In genomic region chr1:203046984-203047630, GRCh38 we compare ENCODE assay signal across 11 cellular contexts. TPM values are rescaled to one million over a fixed set of nuclear protein-coding genes. Genes with fewer than 3 reads are reported as not detected.
A peak's percentile ranks its signal among the peaks of the same experiment; 100 is the strongest.
DNase-seq lines count a peak whose midpoint lies in the region; ATAC-seq and TF ChIP-seq lines count a peak whose summit lies in the region.
"Had no signal": no experiment of that assay in that cellular context is flagged by ENCODE, and none has a peak within 500 bp of the region (broad histone marks: within the 10 kb centered on the region; RNA-seq: fewer than 3 reads in every experiment).

No MANE protein-coding gene starts in this region.

- H3K27me3 ChIP-seq in MG63 (no peaks in the 10 kb centered on the region), mesenchymal stem cell (ENCODE audit: control insufficient read depth in 1 of 2, insufficient read depth in 1 of 2, low read length in 2 of 2) (peaks cover 21 to 38% of the 10 kb centered on the region in 2 experiments), ascending aorta (no peaks in the 10 kb centered on the region)
- H3K27me3 ChIP-seq: cardiac muscle cell had no signal

- H2BK120ac ChIP-seq in mesenchymal stem cell (ENCODE audit: low read depth, low read length), result no peak overlapping the region

- no peak overlapping the region for H2AK5ac ChIP-seq in mesenchymal stem cell (ENCODE audit: low read length, severe bottlenecking)

- H2BK5ac ChIP-seq in mesenchymal stem cell (ENCODE audit: low read depth, low read length, poor library complexity, severe bottlenecking), result no peak overlapping the region

- peak overlapping the region; percentile 42 for H3K9ac ChIP-seq in mesenchymal stem cell (ENCODE audit: low read length)

- 53% methylated on average over 15 of the region's 15 CpGs for WGBS in mesenchymal stem cell

- H4K8ac ChIP-seq in mesenchymal stem cell (ENCODE audit: low read length), result peak overlapping the region; percentile 41

- intact Hi-C loops in ascending aorta (cut with DNase I), result no loop called here

- no peak overlapping the region for H3K27ac ChIP-seq in mesenchymal stem cell (ENCODE audit: low read length, poor library complexity, severe bottlenecking)
- H3K27ac ChIP-seq in ascending aorta, result no peak overlapping the region
- H3K27ac ChIP-seq: cardiac muscle cell had no signal

- H3K4me2 ChIP-seq in mesenchymal stem cell (ENCODE audit: low read length, poor library complexity, severe bottlenecking), result no peak overlapping the region

- no peak overlapping the region for H3K14ac ChIP-seq in mesenchymal stem cell (ENCODE audit: low read length in 2 of 2)

- peaks cover 4% of the 10 kb centered on the region for H3K27me3 Mint-ChIP-seq in brain

- H3K4me3 ChIP-seq in MG63 (no peak overlapping the region), mesenchymal stem cell (ENCODE audit: insufficient read depth in 1 of 2, low read depth in 1 of 2, low read length in 2 of 2) (peak overlapping the region in 1 of 2 experiments; percentile 59), ascending aorta (no peak overlapping the region)
- H3K4me3 ChIP-seq: cardiac muscle cell had no signal

- peaks cover 50% of the 10 kb centered on the region for H3K4me1 Mint-ChIP-seq in brain

- H4K91ac ChIP-seq in mesenchymal stem cell (ENCODE audit: low read length), result no peak overlapping the region

- H3K18ac ChIP-seq in mesenchymal stem cell (ENCODE audit: low read depth in 1 of 2, low read length in 2 of 2), result no peak overlapping the region

- no peak overlapping the region for H2AFZ ChIP-seq in mesenchymal stem cell (ENCODE audit: low read depth, low read length)

- H3K4me1 ChIP-seq in mesenchymal stem cell (ENCODE audit: control insufficient read depth, insufficient read depth, low read depth, low read length) (peaks cover 10% of the 10 kb centered on the region), ascending aorta (no peaks in the 10 kb centered on the region)

- no peak overlapping the region for H2BK15ac ChIP-seq in mesenchymal stem cell (ENCODE audit: low read depth, poor library complexity, severe bottlenecking)

- H3K36me3 Mint-ChIP-seq in brain, result peaks cover 69% of the 10 kb centered on the region

- H3K4me3 Mint-ChIP-seq in brain, result no peak overlapping the region

- H3K23ac ChIP-seq in mesenchymal stem cell (ENCODE audit: low read length in 2 of 2), result no peak overlapping the region

- H3K79me1 ChIP-seq in mesenchymal stem cell (replicated peaks; ENCODE audit: low read length, poor library complexity, severe bottlenecking), result no peaks in the 10 kb centered on the region

- ATAC-seq in GM19467 (IDR thresholded peaks at IDR 0.05; ENCODE audit: unreplicated experiment), result no peak

- TF ChIP-seq CTCF in brain (conservative IDR thresholded peaks at IDR 0.05) (no peak), ascending aorta (IDR thresholded peaks at IDR 0.05) (no peak)

- H2BK12ac ChIP-seq in mesenchymal stem cell (ENCODE audit: low read length in 2 of 2), result peak overlapping the region in 1 of 2 experiments; percentile 25

- DNase-seq in AG20443 (ENCODE audit: low spot score), result peak; percentile 90
- peak; percentile 55 for DNase-seq in MG63
- DNase-seq in mesenchymal stem cell, result peak; percentile 84
- DNase-seq in NCI-H187 (lab: John Stamatoyannopoulos, UW), result no peak
- no peak for DNase-seq in ascending aorta (ENCODE audit: low spot score in 2 of 2)
- DNase-seq in SHP77 treated with DMSO at 0.1 percent for 48 hours (lab: John Stamatoyannopoulos, UW), result no peak
- DNase-seq: KBM-7 had no signal

- H3K4ac ChIP-seq in mesenchymal stem cell (ENCODE audit: low read depth in 1 of 2, low read length in 2 of 2), result no peak overlapping the region

- H3K9me3 Mint-ChIP-seq in brain, result no peaks in the 10 kb centered on the region

- H3K9me3 ChIP-seq in MG63 (no peaks in the 10 kb centered on the region), mesenchymal stem cell (ENCODE audit: control insufficient read depth, low read length) (no peaks in the 10 kb centered on the region), ascending aorta (no peaks in the 10 kb centered on the region)

- peak overlapping the region in 4 of 5 experiments; percentile 28 to 80 (median 74) for H3K27ac Mint-ChIP-seq in brain

- H3K36me3 ChIP-seq in MG63, result no peaks in the 10 kb centered on the region; the same call in 1 of the 2 replicates
- peaks cover 0 to 60% of the 10 kb centered on the region in 2 experiments for H3K36me3 ChIP-seq in mesenchymal stem cell (ENCODE audit: control insufficient read depth in 1 of 2, insufficient read depth in 2 of 2, low read depth in 1 of 2, low read length in 2 of 2)
- peaks cover 4 to 20% of the 10 kb centered on the region in 2 donors for H3K36me3 ChIP-seq in ascending aorta

RNA-seq across cellular contexts. Expression of gene PPFIA4, which starts 20.8 kb away (rescaled TPM):
- total RNA-seq in MG63 (2014; rRNA removed; shearing (Covaris generic); ENCODE audit: low replicate concordance), result 0.39 and 1.2 TPM in 2 replicates
- 6.7 TPM for polyA plus RNA-seq in brain (ENCODE audit: insufficient read depth, low read depth, low replicate concordance)
- 0.66 TPM for polyA plus RNA-seq in mesenchymal stem cell (2013, experiment 1 of 2)
- polyA plus RNA-seq in mesenchymal stem cell (2013, experiment 2 of 2), result 1.1 TPM
- total RNA-seq in ascending aorta, result 22.2 TPM

RNA-seq across cellular contexts. Expression of gene MYOG, which starts 38.7 kb away (rescaled TPM):
- not detected in 2 replicates for total RNA-seq in MG63 (2014; rRNA removed; shearing (Covaris generic); ENCODE audit: low replicate concordance)
- polyA plus RNA-seq in brain (ENCODE audit: insufficient read depth, low read depth, low replicate concordance), result not detected
- polyA plus RNA-seq in mesenchymal stem cell (2013, experiment 1 of 2), result not detected
- polyA plus RNA-seq in mesenchymal stem cell (2013, experiment 2 of 2), result not detected
- not detected for total RNA-seq in ascending aorta
- total RNA-seq: osteocyte had no signal
- polyA plus RNA-seq: cardiac muscle cell had no signal

RNA-seq across cellular contexts. Expression of gene TMEM183A, which starts 39.9 kb away (rescaled TPM):
- 123 and 153 TPM in 2 replicates for total RNA-seq in MG63 (2014; rRNA removed; shearing (Covaris generic); ENCODE audit: low replicate concordance)
- 80.2 TPM for polyA plus RNA-seq in brain (ENCODE audit: insufficient read depth, low read depth, low replicate concordance)
- polyA plus RNA-seq in mesenchymal stem cell (2013, experiment 1 of 2), result 42.3 TPM
- 43.2 TPM for polyA plus RNA-seq in mesenchymal stem cell (2013, experiment 2 of 2)
- 44.6 TPM for total RNA-seq in ascending aorta

Comparison
In these comparisons a context has a peak if more than half of its experiments do, and no peak if none do; other contexts are left out.
1. DNase-seq: peak in AG20443 (single experiment), MG63 (single experiment) and mesenchymal stem cell (single experiment); none in NCI-H187 (0 of 2), ascending aorta (0 of 2) and SHP77 treated with DMSO at 0.1 percent for 48 hours (single experiment).
2. RNA of gene PPFIA4, which starts 20.8 kb away (total RNA-seq): 22.2 TPM in ascending aorta (single experiment); 0.39 to 1.2 TPM in MG63; every median in the first group is over 10 times any median in the second.